In the genomic region with DNA sequence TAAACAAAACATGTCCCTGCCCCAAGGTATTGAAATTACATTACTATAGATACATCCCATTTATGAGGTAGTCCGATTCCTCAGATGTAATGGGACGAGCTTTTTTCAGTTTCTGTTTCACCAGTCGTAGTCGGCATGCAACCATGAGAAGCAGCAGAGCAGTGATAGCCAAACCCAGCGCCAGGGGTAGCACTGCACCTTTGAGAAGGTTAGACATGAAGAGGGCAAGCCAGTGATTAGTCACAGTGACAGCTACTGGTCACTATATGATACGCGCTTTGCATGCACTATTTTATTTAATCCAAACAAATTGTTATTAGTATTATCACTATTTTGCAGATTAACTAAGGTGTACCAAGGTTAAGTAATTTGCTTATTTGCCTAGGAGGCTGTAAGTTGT, we compare ENCODE assay signal across 15 cellular contexts.
"Had no signal": no experiment of that assay in that cellular context is flagged by ENCODE, and none has a peak within 500 bp of the region (broad histone marks: within the 10 kb centered on the region; RNA-seq: fewer than 3 reads in every experiment).

No MANE protein-coding gene starts in this region.

- H3K9ac ChIP-seq: neural progenitor cell had no signal

- ATAC-seq: effector memory CD8-positive, alpha-beta T cell; left lobe of liver; stimulated activated memory B cell treated with anti-CD40 and anti-IgM and Interleukin-4, amounts not matched to agents 10 μg/mL and 1 μg/mL and 100 μg/mL, for 72 hours had no signal

- H3K27me3 ChIP-seq: breast epithelium, neural progenitor cell had no signal

- H3K9me3 ChIP-seq: breast epithelium had no signal

- H3K27ac ChIP-seq: breast epithelium, neural progenitor cell had no signal

- H3K4me3 ChIP-seq: breast epithelium, neural progenitor cell had no signal

- H3K4me1 ChIP-seq: breast epithelium, neural progenitor cell had no signal

- H3K4me2 ChIP-seq: neural progenitor cell had no signal

- DNase-seq: activated CD4-positive, alpha-beta T cell treated with anti-CD3 and anti-CD28 coated beads for 1 hour; activated CD4-positive, alpha-beta T cell treated with anti-CD3 and anti-CD28 coated beads, Interleukin-2, amount 50 U/mL, for 4 hours; activated naive CD4-positive, alpha-beta T cell; activated T-cell treated with anti-CD3 and anti-CD28 coated beads for 4 hours; aorta; dermis blood vessel endothelial cell; effector memory CD8-positive, alpha-beta T cell; foreskin melanocyte; islet precursor cell; naive B cell; stimulated activated CD4-positive, alpha-beta T cell treated with anti-CD3 and anti-CD28 coated beads, Interleukin-2, amount 100 ng/mL, for 48 hours had no signal

- H3K36me3 ChIP-seq: breast epithelium, neural progenitor cell had no signal

- H2AFZ ChIP-seq: neural progenitor cell had no signal
